ENCODE assay signal across 10 cellular contexts in the genomic region with DNA sequence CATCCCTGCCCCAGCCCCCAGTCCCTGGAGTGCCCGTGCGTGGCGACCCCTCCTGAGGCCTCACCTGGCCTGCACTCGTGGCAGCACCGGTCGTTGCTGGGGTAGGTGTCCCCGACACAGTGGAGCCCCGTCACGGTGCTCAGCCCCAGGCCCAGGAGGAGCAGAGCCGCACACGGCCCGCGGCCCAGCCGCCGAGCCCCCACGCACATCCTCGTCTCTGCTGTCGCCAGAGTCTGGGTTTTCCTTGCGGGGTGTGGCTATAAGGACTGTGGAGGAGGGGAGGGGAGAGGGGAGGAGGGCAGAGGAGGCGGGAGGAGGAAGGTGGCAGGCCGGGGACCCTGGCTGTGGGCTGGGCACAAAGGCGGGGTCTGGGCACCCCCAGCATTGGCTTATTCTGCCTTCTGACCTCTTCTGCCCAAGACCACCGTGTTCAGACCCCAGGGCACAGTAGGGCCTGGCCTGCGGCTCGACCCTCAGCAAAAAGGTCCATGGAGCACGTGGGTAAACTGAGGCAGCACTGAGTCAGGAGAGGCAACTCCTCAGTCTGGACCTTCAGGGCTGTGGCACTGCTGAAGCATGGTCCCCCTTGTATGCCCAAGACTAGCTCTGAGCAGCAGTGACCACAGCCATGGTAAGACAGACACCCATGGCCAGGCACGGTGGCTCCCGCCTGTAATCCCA. TPM values are rescaled to one million over a fixed set of nuclear protein-coding genes. Genes with fewer than 3 reads are reported as not detected.
DNase-seq lines count a peak whose midpoint lies in the region; ATAC-seq and TF ChIP-seq lines count a peak whose summit lies in the region.
"Had no signal": no experiment of that assay in that cellular context is flagged by ENCODE, and none has a peak within 500 bp of the region (broad histone marks: within the 10 kb centered on the region; RNA-seq: fewer than 3 reads in every experiment).

Gene TNFRSF4 (minus strand): TSS at position 235 of the 681 bp plus-strand sequence. CDS start 26 bp downstream, at position 209.

- H3K4me1 Mint-ChIP-seq in activated CD8-positive, alpha-beta memory T cell treated with anti-CD3 and anti-CD28 coated beads, Interleukin-2, amount 10 ng/mL, durations not matched to agents 7 days and 5 days, result peaks cover 36% of the 10 kb centered on the region
- H3K4me1 Mint-ChIP-seq in activated T-cell treated with anti-CD3 and anti-CD28 coated beads, Interleukin-2, amount 50 U/mL, for 4 hours (ENCODE audit: low read depth), result peaks cover 42% of the 10 kb centered on the region
- H3K4me1 Mint-ChIP-seq: nephron progenitor cell had no signal

- peak; percentile 5 for ATAC-seq in activated CD8-positive, alpha-beta memory T cell treated with anti-CD3 and anti-CD28 coated beads, Interleukin-2, amount 10 ng/mL, durations not matched to agents 7 days and 5 days
- peak; percentile 36 to 55 for ATAC-seq in activated T-cell treated with anti-CD3 and anti-CD28 coated beads, Interleukin-2, amount 50 U/mL, for 4 hours
- peak; percentile 2 for ATAC-seq in left colon
- ATAC-seq in HG02973 (IDR thresholded peaks at IDR 0.05; ENCODE audit: unreplicated experiment), result no peak

- peaks cover 36% of the 10 kb centered on the region for H3K4me1 ChIP-seq in suprapubic skin

- CTCF ChIA-PET in activated CD8-positive, alpha-beta memory T cell treated with anti-CD3 and anti-CD28 coated beads, Interleukin-2, amount 10 ng/mL, durations not matched to agents 7 days and 5 days (lab: Charles Lee), result interaction anchor here (1.7 to 3.4 kb wide), 2 partner anchors 92 kb away, joined by 11 to 16 read pairs; no protein-coding TSS in a partner anchor

- H3K36me3 ChIP-seq in suprapubic skin, result peaks cover 30% of the 10 kb centered on the region

- no peak for TF ChIP-seq CTCF in suprapubic skin (IDR thresholded peaks at IDR 0.05)

- H3K27ac Mint-ChIP-seq in activated CD8-positive, alpha-beta memory T cell treated with anti-CD3 and anti-CD28 coated beads, Interleukin-2, amount 10 ng/mL, durations not matched to agents 7 days and 5 days, result peak within 1 kb of the TSS; percentile 40
- H3K27ac Mint-ChIP-seq: nephron progenitor cell had no signal

- H3K27me3 ChIP-seq in suprapubic skin, result no peaks in the 10 kb centered on the region
- H3K27me3 ChIP-seq: cardiac muscle cell had no signal

- no peaks in the 10 kb centered on the region for H3K9me3 ChIP-seq in suprapubic skin

- 43% methylated on average over 22 of the region's 28 CpGs for WGBS in suprapubic skin

- no peaks in the 10 kb centered on the region for H3K9me3 Mint-ChIP-seq in activated CD8-positive, alpha-beta memory T cell treated with anti-CD3 and anti-CD28 coated beads, Interleukin-2, amount 10 ng/mL, durations not matched to agents 7 days and 5 days (ENCODE audit: low read depth)
- H3K9me3 Mint-ChIP-seq in activated T-cell treated with anti-CD3 and anti-CD28 coated beads, Interleukin-2, amount 50 U/mL, for 4 hours, result no peaks in the 10 kb centered on the region
- H3K9me3 Mint-ChIP-seq: nephron progenitor cell had no signal

- no peaks in the 10 kb centered on the region for H3K27me3 Mint-ChIP-seq in activated CD8-positive, alpha-beta memory T cell treated with anti-CD3 and anti-CD28 coated beads, Interleukin-2, amount 10 ng/mL, durations not matched to agents 7 days and 5 days
- no peaks in the 10 kb centered on the region for H3K27me3 Mint-ChIP-seq in activated T-cell treated with anti-CD3 and anti-CD28 coated beads, Interleukin-2, amount 50 U/mL, for 4 hours (ENCODE audit: low read depth)

- H3K27ac ChIP-seq in suprapubic skin, result no peak within 1 kb of the TSS
- H3K27ac ChIP-seq: cardiac muscle cell had no signal

- peak within 1 kb of the TSS; percentile 26 for H3K4me3 Mint-ChIP-seq in activated CD8-positive, alpha-beta memory T cell treated with anti-CD3 and anti-CD28 coated beads, Interleukin-2, amount 10 ng/mL, durations not matched to agents 7 days and 5 days
- peak within 1 kb of the TSS; percentile 80 for H3K4me3 Mint-ChIP-seq in activated T-cell treated with anti-CD3 and anti-CD28 coated beads, Interleukin-2, amount 50 U/mL, for 4 hours
- H3K4me3 Mint-ChIP-seq: nephron progenitor cell had no signal

- intact Hi-C loops in left colon (cut with DNase I, micrococcal nuclease), result no loop called here

- TF ChIP-seq EP300 in suprapubic skin (IDR thresholded peaks at IDR 0.05), result no peak

- H3K4me3 ChIP-seq in suprapubic skin, result peak within 1 kb of the TSS; percentile 32
- H3K4me3 ChIP-seq: cardiac muscle cell had no signal

- H3K36me3 Mint-ChIP-seq in activated CD8-positive, alpha-beta memory T cell treated with anti-CD3 and anti-CD28 coated beads, Interleukin-2, amount 10 ng/mL, durations not matched to agents 7 days and 5 days, result peaks cover 15% of the 10 kb centered on the region
- peaks cover 17% of the 10 kb centered on the region for H3K36me3 Mint-ChIP-seq in activated T-cell treated with anti-CD3 and anti-CD28 coated beads, Interleukin-2, amount 50 U/mL, for 4 hours (ENCODE audit: insufficient read depth)

- no peak for TF ChIP-seq POLR2A in suprapubic skin (IDR thresholded peaks at IDR 0.05)

- no peak for DNase-seq in activated CD8-positive, alpha-beta memory T cell treated with anti-CD3 and anti-CD28 coated beads, Interleukin-2, amount 10 ng/mL, durations not matched to agents 7 days and 5 days
- DNase-seq in activated CD8-positive, alpha-beta memory T cell treated with anti-CD3 and anti-CD28 coated beads, Interleukin-2, amount 50 U/mL, for 4 hours, result no peak
- DNase-seq in activated T-cell treated with anti-CD3 and anti-CD28 coated beads, Interleukin-2, amount 50 U/mL, for 4 hours, result peak; percentile 63
- DNase-seq in left colon, result no peak
- DNase-seq in suprapubic skin (ENCODE audit: low spot score in 2 of 2), result no peak
- DNase-seq in kidney glomerular epithelial cell (lab: John Stamatoyannopoulos, UW), result no peak
- no peak for DNase-seq in activated gamma-delta T cell treated with Interleukin-2 at 50 U/mL for 16 hours
- DNase-seq: nephron progenitor cell had no signal

RNA-seq across cellular contexts. Expression of gene TNFRSF4, which starts in this region (rescaled TPM):
- total RNA-seq in activated CD8-positive, alpha-beta memory T cell treated with anti-CD3 and anti-CD28 coated beads, Interleukin-2, amount 10 ng/mL, durations not matched to agents 7 days and 5 days, result 10 to 100 TPM in 1 of 2 experiments, 1 to 10 TPM in 1; 8.1 to 72.4 TPM
- 100 to 1,000 TPM; 480 to 735 (median 495) TPM for total RNA-seq in activated T-cell treated with anti-CD3 and anti-CD28 coated beads, Interleukin-2, amount 50 U/mL, for 4 hours
- total RNA-seq in left colon (1 to 10 TPM in 1 of 2 donors, under 1 TPM in 1; 0.55 to 1.3 TPM), suprapubic skin (1 to 10 TPM in 1 of 4 donors, under 1 TPM in 2, not detected in 1; 0.42 to 1.4 (median 0.72) TPM)
- total RNA-seq: cardiac muscle cell had no signal

Comparison
In these comparisons a context has a peak if more than half of its experiments do, and no peak if none do; other contexts are left out.
1. RNA of gene TNFRSF4 (total RNA-seq): 480 to 735 TPM in activated T-cell treated with anti-CD3 and anti-CD28 coated beads, Interleukin-2, amount 50 U/mL, for 4 hours; 8.1 to 72.4 TPM in activated CD8-positive, alpha-beta memory T cell treated with anti-CD3 and anti-CD28 coated beads, Interleukin-2, amount 10 ng/mL, durations not matched to agents 7 days and 5 days, 0.55 to 1.3 TPM in left colon and 0.42 to 1.4 TPM in suprapubic skin; every median in the first group is over 4 times any median in the second.